ENCODE assay signal across 25 cellular contexts in genomic region chr12:96322720-96323119, GRCh38.
"Had no signal": no experiment of that assay in that cellular context is flagged by ENCODE, and none has a peak within 500 bp of the region (broad histone marks: within the 10 kb centered on the region; RNA-seq: fewer than 3 reads in every experiment).

No MANE protein-coding gene starts in this region.

- H3K9me3 ChIP-seq: ovary, right atrium auricular region, right lobe of liver, tibial nerve, vagina had no signal

- H3K4me1 Mint-ChIP-seq: mesothelial cell of epicardium had no signal

- H3K27me3 ChIP-seq: ovary, right atrium auricular region, right lobe of liver, tibial nerve, vagina had no signal

- H3K27me3 Mint-ChIP-seq: naive thymus-derived CD4-positive, alpha-beta T cell; natural killer cell treated with Interleukin-12 subunit alpha and Interleukin-12 subunit beta and Interleukin-15 and Interleukin-18, amount 100 ng/mL, for 72 hours; progenitor cell of endocrine pancreas; stimulated activated memory B cell treated with anti-CD40 and anti-IgM and Interleukin-4, amounts not matched to agents 10 μg/mL and 1 μg/mL and 100 μg/mL, for 72 hours; stimulated activated naive CD8-positive, alpha-beta T cell treated with anti-CD3 and anti-CD28 coated beads, Interleukin-15, amount 100 ng/mL, for 72 hours; type B pancreatic cell had no signal

- DNase-seq: hypothalamus; immature natural killer cell; kidney; left ventricle myocardium inferior; mesendoderm; naive thymus-derived CD4-positive, alpha-beta T cell; ovary; right lobe of liver; stimulated activated CD4-positive, alpha-beta T cell treated with anti-CD3 and anti-CD28 coated beads, Interleukin-1b, Interleukin-23, amount 100 ng/mL, for 48 hours; stimulated activated CD4-positive, alpha-beta T cell treated with anti-CD3 and anti-CD28 coated beads, Interleukin-2, amount 100 ng/mL, for 48 hours; stimulated activated CD4-positive, alpha-beta T cell treated with anti-CD3 and anti-CD28 coated beads, Interleukin-4, amount 100 ng/mL, for 4 hours; stimulated activated CD8-positive, alpha-beta memory T cell treated with anti-CD3 and anti-CD28 coated beads, Interleukin-4, amount 100 ng/mL, for 48 hours; stimulated activated naive CD4-positive, alpha-beta T cell treated with Interleukin-2 at 50 U/mL for 16 hours; stimulated activated naive CD8-positive, alpha-beta T cell treated with anti-CD3 and anti-CD28 coated beads, Interleukin-15, amount 100 ng/mL, for 72 hours; substantia nigra had no signal

- H3K4me2 ChIP-seq: smooth muscle cell had no signal

- H3K4me1 ChIP-seq: right atrium auricular region, right lobe of liver had no signal

- ATAC-seq: naive thymus-derived CD4-positive, alpha-beta T cell; right lobe of liver; stimulated activated memory B cell treated with anti-CD40 and anti-IgM and Interleukin-4, amounts not matched to agents 10 μg/mL and 1 μg/mL and 100 μg/mL, for 72 hours; stimulated activated naive CD8-positive, alpha-beta T cell treated with anti-CD3 and anti-CD28 coated beads, Interleukin-15, amount 100 ng/mL, for 72 hours had no signal

- H3K9me3 Mint-ChIP-seq: immature natural killer cell; natural killer cell treated with Interleukin-12 subunit alpha and Interleukin-12 subunit beta and Interleukin-15 and Interleukin-18, amount 100 ng/mL, for 72 hours; stimulated activated naive CD8-positive, alpha-beta T cell treated with anti-CD3 and anti-CD28 coated beads, Interleukin-15, amount 100 ng/mL, for 72 hours; type B pancreatic cell had no signal

- H3K4me3 ChIP-seq: left ventricle myocardium inferior, lung, ovary, right atrium auricular region, right lobe of liver, smooth muscle cell, tibial nerve, vagina had no signal

- H3K4me3 Mint-ChIP-seq: immature natural killer cell; mesothelial cell of epicardium; naive thymus-derived CD4-positive, alpha-beta T cell; stimulated activated memory B cell treated with anti-CD40 and anti-IgM and Interleukin-4, amounts not matched to agents 10 μg/mL and 1 μg/mL and 100 μg/mL, for 72 hours; stimulated activated naive CD8-positive, alpha-beta T cell treated with anti-CD3 and anti-CD28 coated beads, Interleukin-15, amount 100 ng/mL, for 72 hours; type B pancreatic cell had no signal

- H3K27ac Mint-ChIP-seq: mesothelial cell of epicardium; progenitor cell of endocrine pancreas; stimulated activated memory B cell treated with anti-CD40 and anti-IgM and Interleukin-4, amounts not matched to agents 10 μg/mL and 1 μg/mL and 100 μg/mL, for 72 hours; stimulated activated naive CD8-positive, alpha-beta T cell treated with anti-CD3 and anti-CD28 coated beads, Interleukin-15, amount 100 ng/mL, for 72 hours; type B pancreatic cell had no signal

- H3K36me3 ChIP-seq: ovary, vagina had no signal

- H3K27ac ChIP-seq: left ventricle myocardium inferior, ovary, right atrium auricular region, right lobe of liver, vagina had no signal
